1 cellular context compared by ENCODE assay signal in genomic region chr18:48800877-48801727, GRCh38.
TF ChIP-seq lines count a peak whose summit lies in the region.

No MANE protein-coding gene starts in this region.

TF ChIP-seq in GM12878, 131 proteins besides CTCF, POLR2A, EP300 and RAD21 (continued from another document):
- TF ChIP-seq RELB (IDR thresholded peaks at IDR 0.05; ENCODE audit: low read depth) (peak; percentile 96), ZNF274 (IDR thresholded peaks at IDR 0.05; ENCODE audit: insufficient read depth, insufficient read length) (no peak), SKIL (IDR thresholded peaks at IDR 0.05; ENCODE audit: low read depth, poor library complexity, severe bottlenecking) (peak; percentile 97), TCF3 (IDR thresholded peaks at IDR 0.05; ENCODE audit: borderline replicate concordance, insufficient read depth, low read depth, low read length) (peak; percentile 71; the same call in 1 of the 2 replicates), YY1 (IDR thresholded peaks at IDR 0.05; ENCODE audit: low read depth, low read length) (peak; percentile 82), JUNB (IDR thresholded peaks at IDR 0.05) (peak; percentile 91), BCL11A (IDR thresholded peaks at IDR 0.05; ENCODE audit: low read depth, low read length) (peak; percentile 90), RBBP5 (conservative IDR thresholded peaks at IDR 0.05) (peak; percentile 92; the same call in 1 of the 2 replicates), USF1 (IDR thresholded peaks at IDR 0.05; ENCODE audit: borderline replicate concordance, extremely low read length, insufficient read depth, low read depth, low read length) (no peak), MYC (IDR thresholded peaks at IDR 0.05; ENCODE audit: insufficient read depth, insufficient read length, insufficient replicate concordance, low read length, severe bottlenecking) (no peak), NFXL1 (IDR thresholded peaks at IDR 0.05; ENCODE audit: borderline replicate concordance) (no peak), PKNOX1 (IDR thresholded peaks at IDR 0.05) (0 out of 2 replicates have a peak, but pooled peaks have one; percentile 25), MEF2A (IDR thresholded peaks at IDR 0.05; ENCODE audit: insufficient read depth, low read depth, low read length) (peak; percentile 100), PML (IDR thresholded peaks at IDR 0.05; ENCODE audit: low read length) (peak; percentile 92; the same call in 1 of the 2 replicates), MEF2B (IDR thresholded peaks at IDR 0.05; ENCODE audit: partially characterized antibody, poor library complexity, severe bottlenecking) (peak; percentile 95), CBX5 (IDR thresholded peaks at IDR 0.05; ENCODE audit: low read depth) (0 out of 2 replicates have a peak, but pooled peaks have one; percentile 83), ZBTB4 (CRISPR knock-in tag; IDR thresholded peaks at IDR 0.05) (no peak), ATF7 (IDR thresholded peaks at IDR 0.05; ENCODE audit: low read depth) (peak; percentile 83), CREM (IDR thresholded peaks at IDR 0.05; ENCODE audit: low read depth) (peak; percentile 86), HDGF (IDR thresholded peaks at IDR 0.05) (peak; percentile 90), ZBED1 (IDR thresholded peaks at IDR 0.05; ENCODE audit: borderline replicate concordance) (peak; percentile 82), NBN (IDR thresholded peaks at IDR 0.05) (0 out of 2 replicates have a peak, but pooled peaks have one; percentile 85), TAF1 (IDR thresholded peaks at IDR 0.05; ENCODE audit: borderline replicate concordance, low read depth, low read length) (peak; percentile 46; the same call in 1 of the 2 replicates), BHLHE40 (IDR thresholded peaks at IDR 0.05; ENCODE audit: borderline replicate concordance in 1 of 2, low read depth in 2 of 2, low read length in 1 of 2) (peak; percentile 30 to 67; a peak in 2 of 4 replicates), POLR2AphosphoS2 (IDR thresholded peaks at IDR 0.05; ENCODE audit: low read depth, low read length) (no peak), SPI1 (IDR thresholded peaks at IDR 0.05; ENCODE audit: borderline replicate concordance, insufficient read depth, low read depth, low read length) (no peak)
- TF ChIP-seq, protein P1, sequence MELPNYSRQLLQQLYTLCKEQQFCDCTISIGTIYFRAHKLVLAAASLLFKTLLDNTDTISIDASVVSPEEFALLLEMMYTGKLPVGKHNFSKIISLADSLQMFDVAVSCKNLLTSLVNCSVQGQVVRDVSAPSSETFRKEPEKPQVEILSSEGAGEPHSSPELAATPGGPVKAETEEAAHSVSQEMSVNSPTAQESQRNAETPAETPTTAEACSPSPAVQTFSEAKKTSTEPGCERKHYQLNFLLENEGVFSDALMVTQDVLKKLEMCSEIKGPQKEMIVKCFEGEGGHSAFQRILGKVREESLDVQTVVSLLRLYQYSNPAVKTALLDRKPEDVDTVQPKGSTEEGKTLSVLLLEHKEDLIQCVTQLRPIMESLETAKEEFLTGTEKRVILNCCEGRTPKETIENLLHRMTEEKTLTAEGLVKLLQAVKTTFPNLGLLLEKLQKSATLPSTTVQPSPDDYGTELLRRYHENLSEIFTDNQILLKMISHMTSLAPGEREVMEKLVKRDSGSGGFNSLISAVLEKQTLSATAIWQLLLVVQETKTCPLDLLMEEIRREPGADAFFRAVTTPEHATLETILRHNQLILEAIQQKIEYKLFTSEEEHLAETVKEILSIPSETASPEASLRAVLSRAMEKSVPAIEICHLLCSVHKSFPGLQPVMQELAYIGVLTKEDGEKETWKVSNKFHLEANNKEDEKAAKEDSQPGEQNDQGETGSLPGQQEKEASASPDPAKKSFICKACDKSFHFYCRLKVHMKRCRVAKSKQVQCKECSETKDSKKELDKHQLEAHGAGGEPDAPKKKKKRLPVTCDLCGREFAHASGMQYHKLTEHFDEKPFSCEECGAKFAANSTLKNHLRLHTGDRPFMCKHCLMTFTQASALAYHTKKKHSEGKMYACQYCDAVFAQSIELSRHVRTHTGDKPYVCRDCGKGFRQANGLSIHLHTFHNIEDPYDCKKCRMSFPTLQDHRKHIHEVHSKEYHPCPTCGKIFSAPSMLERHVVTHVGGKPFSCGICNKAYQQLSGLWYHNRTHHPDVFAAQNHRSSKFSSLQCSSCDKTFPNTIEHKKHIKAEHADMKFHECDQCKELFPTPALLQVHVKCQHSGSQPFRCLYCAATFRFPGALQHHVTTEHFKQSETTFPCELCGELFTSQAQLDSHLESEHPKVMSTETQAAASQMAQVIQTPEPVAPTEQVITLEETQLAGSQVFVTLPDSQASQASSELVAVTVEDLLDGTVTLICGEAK (IDR thresholded peaks at IDR 0.05; ENCODE audit: borderline replicate concordance): 0 out of 2 replicates have a peak, but pooled peaks have one; percentile 33
- TF ChIP-seq, protein P2, sequence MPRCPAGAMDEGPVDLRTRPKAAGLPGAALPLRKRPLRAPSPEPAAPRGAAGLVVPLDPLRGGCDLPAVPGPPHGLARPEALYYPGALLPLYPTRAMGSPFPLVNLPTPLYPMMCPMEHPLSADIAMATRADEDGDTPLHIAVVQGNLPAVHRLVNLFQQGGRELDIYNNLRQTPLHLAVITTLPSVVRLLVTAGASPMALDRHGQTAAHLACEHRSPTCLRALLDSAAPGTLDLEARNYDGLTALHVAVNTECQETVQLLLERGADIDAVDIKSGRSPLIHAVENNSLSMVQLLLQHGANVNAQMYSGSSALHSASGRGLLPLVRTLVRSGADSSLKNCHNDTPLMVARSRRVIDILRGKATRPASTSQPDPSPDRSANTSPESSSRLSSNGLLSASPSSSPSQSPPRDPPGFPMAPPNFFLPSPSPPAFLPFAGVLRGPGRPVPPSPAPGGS (IDR thresholded peaks at IDR 0.05; ENCODE audit: borderline replicate concordance, insufficient read depth, low read depth, low read length, poor library complexity, severe bottlenecking): peak; percentile 57
